15 cellular contexts compared by ENCODE assay signal in genomic region chr5:75616961-75617660, GRCh38. TPM values are rescaled to one million over a fixed set of nuclear protein-coding genes. Genes with fewer than 3 reads are reported as not detected.
DNase-seq lines count a peak whose midpoint lies in the region; ATAC-seq and TF ChIP-seq lines count a peak whose summit lies in the region.
"Had no signal": no experiment of that assay in that cellular context is flagged by ENCODE, and none has a peak within 500 bp of the region (broad histone marks: within the 10 kb centered on the region; RNA-seq: fewer than 3 reads in every experiment).

No MANE protein-coding gene starts in this region.

- DNase-seq in D341Med (ENCODE audit: low spot score) = peak; percentile 28
- DNase-seq in amniotic epithelial cell (ENCODE audit: low read depth) = peak; percentile 83
- peak; percentile 32 to 60 for DNase-seq in left colon
- no peak for DNase-seq in omental fat pad (ENCODE audit: low spot score)
- DNase-seq in ecto neural progenitor cell (ENCODE audit: low spot score) = no peak
- DNase-seq in KBM-7 = no peak
- DNase-seq: ACHN; activated B cell treated with CpG ODN at 0.5 μM for 24 hours; activated naive CD8-positive, alpha-beta T cell treated with anti-CD3 and anti-CD28 coated beads, Interleukin-2, amount 50 U/mL, for 24 hours; CD4-positive, alpha-beta T cell; H7; NCI-H1436; stimulated activated CD4-positive, alpha-beta T cell treated with anti-CD3 and anti-CD28 coated beads, Interleukin-15, amount 100 ng/mL, for 24 hours had no signal

- peak; percentile 89 for ATAC-seq in left colon
- ATAC-seq in omental fat pad (ENCODE audit: low FRiP score) = peak; percentile 60
- ATAC-seq in GM18858 (IDR thresholded peaks at IDR 0.05; ENCODE audit: unreplicated experiment) = no peak
- no peak for ATAC-seq in GM21360 (IDR thresholded peaks at IDR 0.05; ENCODE audit: unreplicated experiment)
- ATAC-seq: activated naive CD8-positive, alpha-beta T cell treated with anti-CD3 and anti-CD28 coated beads, Interleukin-2, amount 50 U/mL, for 24 hours had no signal

- in situ Hi-C loops in KBM-7 (cut with MboI; ENCODE audit: low pct_unique_long_range_greater_than_20kb, low sequenced_read_pairs) = no loop called here

- intact Hi-C loops in left colon (cut with DNase I, micrococcal nuclease) = no loop called here

- no peak for TF ChIP-seq CTCF in omental fat pad (IDR thresholded peaks at IDR 0.05)

RNA-seq across cellular contexts. Expression of gene ANKDD1B, which starts 5.9 kb away (rescaled TPM):
- total RNA-seq in left colon (1 to 10 TPM; 7.1 to 8.6 TPM), omental fat pad (1 to 10 TPM in 1 of 4 donors, under 1 TPM in 2, not detected in 1; 0.32 to 1.5 (median 0.60) TPM)

Comparison
In these comparisons a context has a peak if more than half of its experiments do, and no peak if none do; other contexts are left out.
1. DNase-seq: peak in D341Med (single experiment), amniotic epithelial cell (single experiment) and left colon (2 of 2); none in omental fat pad (single experiment), ecto neural progenitor cell (single experiment) and KBM-7 (single experiment).
2. ATAC-seq: peak in left colon (single experiment) and omental fat pad (single experiment); none in GM18858 (single experiment) and GM21360 (single experiment).